18 cellular contexts compared by ENCODE assay signal in genomic region chr6:169380493-169380892, GRCh38.
"Had no signal": no experiment of that assay in that cellular context is flagged by ENCODE, and none has a peak within 500 bp of the region (broad histone marks: within the 10 kb centered on the region; RNA-seq: fewer than 3 reads in every experiment).

No MANE protein-coding gene starts in this region.

- H3K4me3 ChIP-seq: heart left ventricle, left ventricle myocardium inferior, lung, mucosa of descending colon, ovary, sigmoid colon, spleen, tibial nerve had no signal

- H3K27ac ChIP-seq: heart left ventricle, left ventricle myocardium inferior, ovary, sigmoid colon, spleen, tibial nerve had no signal

- ATAC-seq: heart left ventricle; left colon; mucosa of descending colon; naive thymus-derived CD8-positive, alpha-beta T cell; right cardiac atrium had no signal

- H3K27me3 ChIP-seq: heart left ventricle, ovary, sigmoid colon, spleen, tibial nerve had no signal

- DNase-seq: heart left ventricle; hypothalamus; immature natural killer cell; kidney; left colon; left ventricle myocardium inferior; midbrain; mucosa of descending colon; naive thymus-derived CD8-positive, alpha-beta T cell; ovary; right cardiac atrium; sigmoid colon; small intestine; spleen; stimulated activated CD4-positive, alpha-beta T cell treated with anti-CD3 and anti-CD28 coated beads, Interleukin-4, amount 100 ng/mL, for 24 hours; stimulated activated naive CD4-positive, alpha-beta T cell had no signal

- H3K36me3 ChIP-seq: heart left ventricle, left ventricle myocardium inferior, ovary, sigmoid colon, spleen, tibial nerve had no signal

- H3K4me1 ChIP-seq: heart left ventricle, left ventricle myocardium inferior, spleen, tibial nerve had no signal

- H3K9me3 ChIP-seq: mucosa of descending colon, ovary had no signal
